In genomic region chr20:46582648-46583047, GRCh38 we compare ENCODE assay signal across 20 cellular contexts. TPM values are rescaled to one million over a fixed set of nuclear protein-coding genes. Genes with fewer than 3 reads are reported as not detected.
A peak's percentile ranks its signal among the peaks of the same experiment; 100 is the strongest.
DNase-seq lines count a peak whose midpoint lies in the region; ATAC-seq and TF ChIP-seq lines count a peak whose summit lies in the region.
"Had no signal": no experiment of that assay in that cellular context is flagged by ENCODE, and none has a peak within 500 bp of the region (broad histone marks: within the 10 kb centered on the region; RNA-seq: fewer than 3 reads in every experiment).

No MANE protein-coding gene starts in this region.

- no peak overlapping the region for H4K5ac ChIP-seq in mesendoderm (ENCODE audit: low read length)

- H4K8ac ChIP-seq in mesendoderm (ENCODE audit: low read depth, low read length): no peak overlapping the region

- no peak overlapping the region for H3K56ac ChIP-seq in mesendoderm (ENCODE audit: low read length)

- peaks cover 16% of the 10 kb centered on the region for H3K9me3 Mint-ChIP-seq in GM23338

- H3K27me3 ChIP-seq in GM23338 (ENCODE audit: insufficient read depth): no peaks in the 10 kb centered on the region
- H3K27me3 ChIP-seq in HUES64 (ENCODE audit: insufficient read depth, low read length): no peaks in the 10 kb centered on the region
- H3K27me3 ChIP-seq in mesendoderm (ENCODE audit: insufficient read depth, low read length, poor library complexity): no peaks in the 10 kb centered on the region
- H3K27me3 ChIP-seq in hepatocyte: no peaks in the 10 kb centered on the region
- H3K27me3 ChIP-seq: Peyer's patch had no signal

- H2AK5ac ChIP-seq in mesendoderm (ENCODE audit: low read length): no peak overlapping the region

- no peak overlapping the region for H3K23ac ChIP-seq in mesendoderm (ENCODE audit: low read length)

- H3K4me1 ChIP-seq in GM23338 (ENCODE audit: insufficient read depth): peaks cover 25% of the 10 kb centered on the region
- peaks cover 29% of the 10 kb centered on the region for H3K4me1 ChIP-seq in HUES64 (ENCODE audit: insufficient read depth, low read length)
- H3K4me1 ChIP-seq in mesendoderm (ENCODE audit: control insufficient read depth, low read depth, low read length): peaks cover 10% of the 10 kb centered on the region
- no peaks in the 10 kb centered on the region for H3K4me1 ChIP-seq in hepatocyte (ENCODE audit: insufficient read depth)
- H3K4me1 ChIP-seq: Peyer's patch had no signal

- no peak overlapping the region for H3K27ac Mint-ChIP-seq in GM23338

- H3K9me2 ChIP-seq in GM23338 (ENCODE audit: insufficient read depth) (no peaks in the 10 kb centered on the region), hepatocyte (replicated peaks; ENCODE audit: insufficient read depth) (no peaks in the 10 kb centered on the region)
- H3K9me2 ChIP-seq: SK-N-SH had no signal

- H3K18ac ChIP-seq in mesendoderm (ENCODE audit: low read length): no peak overlapping the region

- H3K79me2 ChIP-seq in GM23338 (replicated peaks; ENCODE audit: insufficient read depth) (no peaks in the 10 kb centered on the region), mesendoderm (ENCODE audit: control insufficient read depth, insufficient read depth, low read length) (no peaks in the 10 kb centered on the region), hepatocyte (no peaks in the 10 kb centered on the region)

- H2BK5ac ChIP-seq in mesendoderm (ENCODE audit: low read length): no peak overlapping the region

- H3K4me1 Mint-ChIP-seq in GM23338: peaks cover 17% of the 10 kb centered on the region

- H3K4me3 Mint-ChIP-seq in GM23338: no peak overlapping the region

- no peaks in the 10 kb centered on the region for H3K36me3 ChIP-seq in GM23338 (ENCODE audit: insufficient read depth)
- H3K36me3 ChIP-seq in HUES64 (ENCODE audit: insufficient read depth, low read length): no peaks in the 10 kb centered on the region; the same call in 1 of the 2 replicates
- H3K36me3 ChIP-seq in mesendoderm (ENCODE audit: control insufficient read depth, insufficient read depth, low read length): no peaks in the 10 kb centered on the region
- no peaks in the 10 kb centered on the region for H3K36me3 ChIP-seq in hepatocyte (replicated peaks; ENCODE audit: insufficient read depth, low read depth)
- H3K36me3 ChIP-seq: Peyer's patch had no signal

- DNase-seq in GM23338 (ENCODE audit: low spot score) (no peak), cerebellar nuclear complex (lab: John Stamatoyannopoulos, UW) (peak; percentile 41 to 86), mesendoderm (peak; percentile 14), NCI-H526 treated with DMSO at 0.1 percent for 48 hours (lab: John Stamatoyannopoulos, UW) (no peak), hepatocyte (ENCODE audit: low spot score) (no peak), amniotic stem cell (lab: John Stamatoyannopoulos, UW) (no peak), midbrain (lab: John Stamatoyannopoulos, UW) (no peak)
- DNase-seq: DMS 273 treated with DMSO at 0.1 percent for 48 hours, H7, MV-4-11, NCI-H1436, NCI-H2081 treated with DMSO at 0.1 percent for 48 hours, NCI-H510A treated with DMSO at 0.1 percent for 48 hours, SHP77, SK-N-SH had no signal

- H3F3A ChIP-seq in GM23338 (replicated peaks; ENCODE audit: low read depth): no peaks in the 10 kb centered on the region

- H2BK120ac ChIP-seq in mesendoderm (ENCODE audit: low read depth, low read length): no peak overlapping the region

- peaks cover 13% of the 10 kb centered on the region for H3K9me3 ChIP-seq in HUES64 (ENCODE audit: insufficient read depth, low read depth, low read length)
- H3K9me3 ChIP-seq in hepatocyte (ENCODE audit: low read depth): no peaks in the 10 kb centered on the region
- H3K9me3 ChIP-seq: Peyer's patch, SK-N-SH had no signal

- H2AFZ ChIP-seq in GM23338: no peak overlapping the region
- no peak overlapping the region for H2AFZ ChIP-seq in hepatocyte

- peaks cover 16% of the 10 kb centered on the region for H3K36me3 Mint-ChIP-seq in GM23338 (ENCODE audit: low read depth)

- H3K4ac ChIP-seq in mesendoderm (ENCODE audit: low read depth, low read length): no peak overlapping the region

- H3K27ac ChIP-seq in GM23338 (ENCODE audit: low read depth): no peak overlapping the region
- H3K27ac ChIP-seq in HUES64 (ENCODE audit: low read depth, low read length): peak overlapping the region; percentile 68
- H3K27ac ChIP-seq in mesendoderm (ENCODE audit: low read depth, low read length): no peak overlapping the region
- no peak overlapping the region for H3K27ac ChIP-seq in hepatocyte
- H3K27ac ChIP-seq: Peyer's patch had no signal

- H3K79me1 ChIP-seq in mesendoderm (ENCODE audit: low read length): no peaks in the 10 kb centered on the region

- H3K9ac ChIP-seq in HUES64 (ENCODE audit: low read depth, low read length) (no peak overlapping the region), mesendoderm (ENCODE audit: low read length) (no peak overlapping the region)
- H3K9ac ChIP-seq: SK-N-SH had no signal

- ATAC-seq in GM23338: no peak
- ATAC-seq: K562 had no signal

- no peaks in the 10 kb centered on the region for H3K27me3 Mint-ChIP-seq in GM23338 (ENCODE audit: insufficient read depth, low read depth, poor library complexity)

- 86% methylated on average over 5 of the region's 5 CpGs for WGBS in HUES64
- no CpG with 5 or more reads among the region's 5 CpGs for WGBS in mesendoderm (ENCODE audit: extremely low coverage, insufficient coverage, low lambda C conversion rate)
- 86% methylated on average over 5 of the region's 5 CpGs for WGBS in hepatocyte (ENCODE audit: low lambda C conversion rate, missing lambda C conversion rate)

- H3K4me3 ChIP-seq in GM23338 (no peak overlapping the region), HUES64 (ENCODE audit: low read length) (no peak overlapping the region), mesendoderm (ENCODE audit: low read length) (no peak overlapping the region), hepatocyte (no peak overlapping the region)
- H3K4me3 ChIP-seq: K562, Peyer's patch had no signal

- TF ChIP-seq CTCF in GM23338 (conservative IDR thresholded peaks at IDR 0.05; ENCODE audit: low read depth in 2 of 2): peak; percentile 35 to 38; a peak in 3 of 4 replicates
- TF ChIP-seq CTCF in hepatocyte (IDR thresholded peaks at IDR 0.05; ENCODE audit: poor library complexity): no peak

- H4K20me1 ChIP-seq in GM23338 (replicated peaks; ENCODE audit: insufficient read depth) (no peaks in the 10 kb centered on the region), hepatocyte (ENCODE audit: insufficient read depth, poor library complexity, severe bottlenecking) (no peaks in the 10 kb centered on the region)

- no peak overlapping the region for H2BK15ac ChIP-seq in mesendoderm (replicated peaks; ENCODE audit: low read depth)

- H3K4me2 ChIP-seq in GM23338: no peak overlapping the region
- no peak overlapping the region for H3K4me2 ChIP-seq in mesendoderm (ENCODE audit: low read length)
- no peak overlapping the region for H3K4me2 ChIP-seq in hepatocyte
- H3K4me2 ChIP-seq: SK-N-SH had no signal

TF ChIP-seq in GM23338, 12 proteins besides CTCF, POLR2A, EP300 and RAD21 (continues in another document):
- TF ChIP-seq ZNF331 (CRISPR knock-in tag; IDR thresholded peaks at IDR 0.05; ENCODE audit: low read depth) (no peak), POLR2AphosphoS5 (IDR thresholded peaks at IDR 0.05; ENCODE audit: low read depth) (no peak), ZNF114 (CRISPR knock-in tag; IDR thresholded peaks at IDR 0.05) (no peak), JUNB (IDR thresholded peaks at IDR 0.05; ENCODE audit: unreplicated experiment) (no peak), NANOG (IDR thresholded peaks at IDR 0.05; ENCODE audit: borderline replicate concordance) (no peak), EZH2phosphoT487 (IDR thresholded peaks at IDR 0.05; ENCODE audit: unreplicated experiment) (no peak), CREB1 (CRISPR knock-in tag; IDR thresholded peaks at IDR 0.05; ENCODE audit: low read depth) (no peak), EZH2 (IDR thresholded peaks at IDR 0.05; ENCODE audit: low read depth, unreplicated experiment) (no peak), ETS1 (IDR thresholded peaks at IDR 0.05) (no peak), STAT1 (IDR thresholded peaks at IDR 0.05; ENCODE audit: unreplicated experiment) (no peak)

RNA-seq across cellular contexts. Expression of gene OCSTAMP, which starts 32.2 kb away (rescaled TPM):
- 0.45 TPM in 1 of 2 replicates, not detected in the other for total RNA-seq in GM23338 (2014; rRNA removed; shearing (Covaris generic))
- 0.32 TPM in 1 of 2 replicates, not detected in the other for polyA plus RNA-seq in GM23338 (2016; fragmentation: Nextera tagmentation; extraction: Ambion mirVana)
- polyA plus RNA-seq in HUES64 (2013, experiment 1 of 2): 0.15 TPM
- 0.13 TPM for polyA plus RNA-seq in HUES64 (2013, experiment 2 of 2)
- polyA plus RNA-seq in mesendoderm (2013, experiment 1 of 2): 0.24 TPM
- polyA plus RNA-seq in mesendoderm (2013, experiment 2 of 2): 0.25 TPM
- not detected in 2 replicates for total RNA-seq in hepatocyte
- polyA plus RNA-seq in hepatocyte: not detected in 2 replicates
- total RNA-seq: A673, H7, HT1080, K562, Peyer's patch had no signal
- polyA plus RNA-seq: K562, SK-N-SH had no signal

Comparison
In these comparisons a context has a peak if more than half of its experiments do, and no peak if none do; other contexts are left out.
1. DNase-seq: peak in cerebellar nuclear complex (2 of 2) and mesendoderm (single experiment); none in GM23338 (single experiment), NCI-H526 treated with DMSO at 0.1 percent for 48 hours (single experiment), hepatocyte (single experiment), amniotic stem cell (single experiment) and midbrain (single experiment).